ENCODE assay signal across 20 cellular contexts in the genomic region with DNA sequence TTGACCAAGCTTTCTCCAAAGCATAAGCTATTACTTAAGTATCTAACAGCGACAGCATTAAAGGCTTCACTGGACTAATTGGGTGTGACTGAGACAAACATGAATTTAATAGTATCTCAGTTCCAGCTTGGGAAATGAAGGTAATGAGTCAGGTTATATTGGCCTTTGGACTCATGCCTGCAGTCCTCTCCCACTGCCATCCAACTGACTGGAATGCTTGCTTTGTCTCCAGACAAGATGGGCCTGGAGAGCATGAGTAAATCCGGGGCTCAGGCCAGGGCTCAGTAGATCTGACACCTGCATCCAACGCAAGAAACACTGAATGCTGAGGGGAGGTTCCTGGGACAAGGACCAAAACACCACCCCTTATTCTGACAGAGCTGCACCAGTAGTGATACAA.
DNase-seq lines count a peak whose midpoint lies in the region; ATAC-seq and TF ChIP-seq lines count a peak whose summit lies in the region.
"Had no signal": no experiment of that assay in that cellular context is flagged by ENCODE, and none has a peak within 500 bp of the region (broad histone marks: within the 10 kb centered on the region; RNA-seq: fewer than 3 reads in every experiment).

No MANE protein-coding gene starts in this region.

- no peak for TF ChIP-seq RAD21 in HCT116 (IDR thresholded peaks at IDR 0.05; ENCODE audit: low read depth)

- H3K9me2 ChIP-seq in HCT116 (ENCODE audit: insufficient read depth) = no peaks in the 10 kb centered on the region; the same call in 1 of the 2 replicates
- H3K9me2 ChIP-seq: SK-N-SH had no signal

- POLR2A ChIA-PET in HCT116 (lab: Charles Lee) (no interaction called here), WTC11 (lab: Charles Lee) (no interaction called here)
- POLR2A ChIA-PET in activated CD4-positive, alpha-beta T cell treated with anti-CD3 and anti-CD28 coated beads for 36 hours (lab: Charles Lee) = no interaction called here

- H4K20me1 ChIP-seq in HCT116 (ENCODE audit: insufficient read depth) (no peaks in the 10 kb centered on the region), osteoblast (ENCODE audit: insufficient read depth, low read length) (no peaks in the 10 kb centered on the region)

- CTCF ChIA-PET in HCT116 (lab: Charles Lee) = interaction anchor here (0.6 kb wide), 1 partner anchor 375 kb away, joined by 3 read pairs; no protein-coding TSS in a partner anchor
- CTCF ChIA-PET in WTC11 (lab: Charles Lee) = no interaction called here
- CTCF ChIA-PET in activated CD4-positive, alpha-beta T cell treated with anti-CD3 and anti-CD28 coated beads for 36 hours (lab: Charles Lee) = no interaction called here

- H3K36me3 Mint-ChIP-seq in WTC11 = no peaks in the 10 kb centered on the region
- H3K36me3 Mint-ChIP-seq in activated CD4-positive, alpha-beta T cell treated with anti-CD3 and anti-CD28 coated beads for 36 hours (ENCODE audit: low read depth) = no peaks in the 10 kb centered on the region
- H3K36me3 Mint-ChIP-seq: mesothelial cell of epicardium had no signal

- H3K27me3 ChIP-seq in HCT116 (ENCODE audit: insufficient read depth, low read length) (no peaks in the 10 kb centered on the region), osteoblast (ENCODE audit: insufficient read depth, low read length) (no peaks in the 10 kb centered on the region), aorta (ENCODE audit: control insufficient read depth in 1 of 2, insufficient read depth in 2 of 2, low read length in 1 of 2) (no peaks in the 10 kb centered on the region)
- H3K27me3 ChIP-seq: heart right ventricle, tibial artery had no signal

- H3K4me3 ChIP-seq in HCT116 (replicated peaks in 1 of 2; ENCODE audit: low read depth in 1 of 2, low read length in 2 of 2) (no peak overlapping the region), osteoblast (ENCODE audit: insufficient read depth, low read length) (no peak overlapping the region), aorta (ENCODE audit: low read length in 2 of 2) (no peak overlapping the region)
- H3K4me3 ChIP-seq: coronary artery, heart right ventricle, tibial artery had no signal

- peaks cover 8% of the 10 kb centered on the region for H3K9me3 Mint-ChIP-seq in WTC11
- peaks cover 5% of the 10 kb centered on the region for H3K9me3 Mint-ChIP-seq in activated CD4-positive, alpha-beta T cell treated with anti-CD3 and anti-CD28 coated beads for 36 hours (ENCODE audit: low read depth)

- 0 out of 2 replicates have a peak, but pooled peaks have one; percentile 30 for ATAC-seq in HCT116
- peak; percentile 44; the same call in 1 of the 2 replicates for ATAC-seq in WTC11
- ATAC-seq in activated CD4-positive, alpha-beta T cell treated with anti-CD3 and anti-CD28 coated beads for 36 hours = no peak
- no peak for ATAC-seq in aorta (ENCODE audit: low FRiP score)
- ATAC-seq: activated CD8-positive, alpha-beta T cell treated with anti-CD3 and anti-CD28 coated beads, Interleukin-2, amount 10 ng/mL, durations not matched to agents 7 days and 5 days had no signal

- no TSS peak for BruUV-seq in HCT116 (replicated peaks; lab: Mats Ljungman, UMichigan)

- peak; percentile 11 for DNase-seq in AG08395 (ENCODE audit: low spot score)
- DNase-seq in HCT116 (ENCODE audit: low read depth, low spot score) = peak; percentile 10
- no peak for DNase-seq in WTC11 (ENCODE audit: low spot score)
- peak; percentile 53 for DNase-seq in kidney tubule cell (ENCODE audit: low spot score)
- DNase-seq in osteoblast (ENCODE audit: insufficient read length, low spot score, missing footprints) = no peak
- no peak for DNase-seq in activated CD4-positive, alpha-beta T cell treated with anti-CD3 and anti-CD28 coated beads for 36 hours
- no peak for DNase-seq in NOMO-1 treated with DMSO at 0.1 percent for 48 hours (lab: John Stamatoyannopoulos, UW; ENCODE audit: unreplicated experiment)
- no peak for DNase-seq in aorta
- DNase-seq: activated CD8-positive, alpha-beta T cell treated with anti-CD3 and anti-CD28 coated beads, Interleukin-2, amount 10 ng/mL, durations not matched to agents 7 days and 5 days; Caco-2; erythroblast; kidney; NCI-H1436; nucleus accumbens; SK-N-SH; tibial artery had no signal

- peaks cover 8% of the 10 kb centered on the region for H3K4me1 Mint-ChIP-seq in WTC11
- H3K4me1 Mint-ChIP-seq in activated CD4-positive, alpha-beta T cell treated with anti-CD3 and anti-CD28 coated beads for 36 hours = no peaks in the 10 kb centered on the region

- no peak overlapping the region for H3K27ac Mint-ChIP-seq in WTC11
- H3K27ac Mint-ChIP-seq in activated CD4-positive, alpha-beta T cell treated with anti-CD3 and anti-CD28 coated beads for 36 hours = no peak overlapping the region
- H3K27ac Mint-ChIP-seq: activated CD8-positive, alpha-beta T cell treated with anti-CD3 and anti-CD28 coated beads, Interleukin-2, amount 10 ng/mL, durations not matched to agents 7 days and 5 days; mesothelial cell of epicardium had no signal

- TF ChIP-seq POLR2A in HCT116 (IDR thresholded peaks at IDR 0.05; ENCODE audit: borderline replicate concordance, extremely low read depth, insufficient read depth, insufficient read length) = no peak

- H3K4me1 ChIP-seq in HCT116 (ENCODE audit: control insufficient read depth in 1 of 2, insufficient read depth in 2 of 2, low read length in 2 of 2) (peaks cover 0 to 25% of the 10 kb centered on the region in 2 experiments; a peak in 2 of 4 replicates), osteoblast (ENCODE audit: insufficient read depth, low read length) (no peaks in the 10 kb centered on the region), aorta (ENCODE audit: control insufficient read depth in 1 of 2, insufficient read depth in 2 of 2, low read length in 2 of 2) (no peaks in the 10 kb centered on the region)
- H3K4me1 ChIP-seq: Caco-2, heart right ventricle, tibial artery had no signal

- no peaks in the 10 kb centered on the region for H3K27me3 Mint-ChIP-seq in WTC11 (ENCODE audit: low read depth)
- no peaks in the 10 kb centered on the region for H3K27me3 Mint-ChIP-seq in activated CD4-positive, alpha-beta T cell treated with anti-CD3 and anti-CD28 coated beads for 36 hours

- intact Hi-C loops in HCT116 (cut with micrococcal nuclease) (no loop called here), aorta (cut with DNase I) (no loop called here)
- intact Hi-C loops in activated CD4-positive, alpha-beta T cell treated with anti-CD3 and anti-CD28 coated beads for 36 hours (cut with DNase I, micrococcal nuclease) = no loop called here

- H3K36me3 ChIP-seq in HCT116 (ENCODE audit: control insufficient read depth in 1 of 2, insufficient read depth in 2 of 2, low read length in 2 of 2) = no peaks in the 10 kb centered on the region
- H3K36me3 ChIP-seq in osteoblast (ENCODE audit: insufficient read depth, low read length) = no peaks in the 10 kb centered on the region
- H3K36me3 ChIP-seq in aorta (ENCODE audit: control insufficient read depth in 1 of 2, insufficient read depth in 2 of 2, low read length in 1 of 2) = no peaks in the 10 kb centered on the region
- H3K36me3 ChIP-seq: heart right ventricle, tibial artery had no signal

- TF ChIP-seq CTCF in HCT116 (IDR thresholded peaks at IDR 0.05 in 2 of 3, conservative IDR thresholded peaks at IDR 0.05 in 1 of 3; ENCODE audit: borderline replicate concordance in 1 of 3, insufficient read depth in 1 of 3, low read depth in 2 of 3, low read length in 2 of 3) (no peak), WTC11 (IDR thresholded peaks at IDR 0.05) (no peak), osteoblast (IDR thresholded peaks at IDR 0.05; ENCODE audit: extremely low read depth, low read depth, low read length) (no peak)

- no peak overlapping the region for H3K4me3 Mint-ChIP-seq in WTC11
- no peak overlapping the region for H3K4me3 Mint-ChIP-seq in activated CD4-positive, alpha-beta T cell treated with anti-CD3 and anti-CD28 coated beads for 36 hours
- H3K4me3 Mint-ChIP-seq: activated CD8-positive, alpha-beta T cell treated with anti-CD3 and anti-CD28 coated beads, Interleukin-2, amount 10 ng/mL, durations not matched to agents 7 days and 5 days; mesothelial cell of epicardium had no signal

- no peaks in the 10 kb centered on the region for H3K9me3 ChIP-seq in HCT116 (ENCODE audit: control insufficient read depth in 1 of 2, insufficient read depth in 1 of 2, low read depth in 1 of 2, low read length in 2 of 2)
- no peaks in the 10 kb centered on the region for H3K9me3 ChIP-seq in osteoblast (ENCODE audit: low read depth, low read length)
- peaks cover 2% of the 10 kb centered on the region for H3K9me3 ChIP-seq in aorta (ENCODE audit: control insufficient read depth, low read length)
- H3K9me3 ChIP-seq: Caco-2, heart right ventricle, SK-N-SH, tibial artery had no signal

- H3K27ac ChIP-seq in HCT116 (ENCODE audit: low read depth, low read length) (no peak overlapping the region), osteoblast (ENCODE audit: low read depth, low read length) (no peak overlapping the region), aorta (ENCODE audit: low read depth in 1 of 2, low read length in 2 of 2) (no peak overlapping the region)
- H3K27ac ChIP-seq: coronary artery, heart right ventricle, KMS-11, tibial artery had no signal

- no peak overlapping the region for H3K9ac ChIP-seq in HCT116 (ENCODE audit: low read length)
- H3K9ac ChIP-seq: KMS-11, SK-N-SH had no signal

- RAD21 ChIA-PET in HCT116 (lab: Charles Lee; ENCODE audit: low non-redundant PET in 1 of 2, low total read pairs in 2 of 2, uncharacterized antibody in 2 of 2, unreplicated experiment in 2 of 2) = no interaction called here

- no peak overlapping the region for H3K4me2 ChIP-seq in HCT116 (ENCODE audit: low read length)
- no peak overlapping the region for H3K4me2 ChIP-seq in osteoblast (ENCODE audit: insufficient read depth, low read length)
- H3K4me2 ChIP-seq: KMS-11, SK-N-SH had no signal

- no peak overlapping the region for H2AFZ ChIP-seq in HCT116 (ENCODE audit: low read depth, low read length, poor library complexity, severe bottlenecking)
- H2AFZ ChIP-seq in osteoblast (ENCODE audit: low read length) = no peak overlapping the region

- H3K79me2 ChIP-seq in HCT116 (ENCODE audit: insufficient read depth, low read length) = no peaks in the 10 kb centered on the region
- no peaks in the 10 kb centered on the region for H3K79me2 ChIP-seq in osteoblast (ENCODE audit: insufficient read depth, low read length)

- 74 to 77% methylated on average over 3 of the region's 3 CpGs for WGBS in aorta, 2 donors

TF ChIP-seq in HCT116, 20 proteins besides CTCF, POLR2A, EP300 and RAD21:
- TF ChIP-seq SIN3A (IDR thresholded peaks at IDR 0.05; ENCODE audit: low read depth) = no peak
- no peak for TF ChIP-seq CEBPB (IDR thresholded peaks at IDR 0.05; ENCODE audit: low read depth)
- TF ChIP-seq ZFX (IDR thresholded peaks at IDR 0.05) = no peak
- no peak for TF ChIP-seq ELF1 (IDR thresholded peaks at IDR 0.05; ENCODE audit: borderline replicate concordance, low read depth)

Comparison
In these comparisons a context has a peak if more than half of its experiments do, and no peak if none do; other contexts are left out.
1. DNase-seq: peak in AG08395 (single experiment), HCT116 (single experiment) and kidney tubule cell (single experiment); none in WTC11 (single experiment), osteoblast (single experiment), activated CD4-positive, alpha-beta T cell treated with anti-CD3 and anti-CD28 coated beads for 36 hours (single experiment), NOMO-1 treated with DMSO at 0.1 percent for 48 hours (single experiment) and aorta (0 of 2).
2. ATAC-seq: peak in HCT116 (single experiment) and WTC11 (single experiment); none in activated CD4-positive, alpha-beta T cell treated with anti-CD3 and anti-CD28 coated beads for 36 hours (single experiment) and aorta (single experiment).